Comparison of ENCODE assay signal across 15 cellular contexts in genomic region chr6:17574871-17575560, GRCh38. TPM values are rescaled to one million over a fixed set of nuclear protein-coding genes. Genes with fewer than 3 reads are reported as not detected.
DNase-seq lines count a peak whose midpoint lies in the region; TF ChIP-seq lines count a peak whose summit lies in the region.
"Had no signal": no experiment of that assay in that cellular context is flagged by ENCODE, and none has a peak within 500 bp of the region (broad histone marks: within the 10 kb centered on the region; RNA-seq: fewer than 3 reads in every experiment).

No MANE protein-coding gene starts in this region.

- POLR2A ChIA-PET in A673 (lab: Charles Lee; ENCODE audit: low non-redundant PET), result interaction anchor here (0.5 to 0.6 kb wide), 2 partner anchors 37 to 250 kb away, joined by 3 read pairs; no protein-coding TSS in a partner anchor

- intact Hi-C loops in A673 (cut with micrococcal nuclease; ENCODE audit: unreplicated experiment), result no loop called here

- in situ Hi-C loops in GM13977 (cut with MboI; ENCODE audit: low pct_unique_long_range_greater_than_20kb, low sequenced_read_pairs, unreplicated experiment), result loop anchor here (25.0 kb wide), 2 partner anchors 237 to 413 kb away; no protein-coding TSS in a partner anchor

- H3K9me3 ChIP-seq in A673 (ENCODE audit: low read depth, low read length, poor library complexity, severe bottlenecking), result peaks cover 6% of the 10 kb centered on the region

- TF ChIP-seq CTCF in AG09319 (IDR thresholded peaks at IDR 0.05; ENCODE audit: low read depth, low read length) (no peak), LNCaP clone FGC (IDR thresholded peaks at IDR 0.05; ENCODE audit: control insufficient read depth, extremely low read depth, insufficient read depth) (no peak), A673 (conservative IDR thresholded peaks at IDR 0.05; ENCODE audit: low read depth, low read length) (no peak), GM13977 (IDR thresholded peaks at IDR 0.05; ENCODE audit: extremely low read depth, insufficient read depth, missing control alignments) (no peak)

- CTCF ChIA-PET in A673 (lab: Charles Lee), result interaction anchor here (0.6 kb wide), 1 partner anchor 1996 kb away, joined by 3 read pairs; no protein-coding TSS in a partner anchor

- no TSS peak for BruUV-seq in A673 (replicated peaks; lab: Mats Ljungman, UMichigan)

- H3K4me3 ChIP-seq in LNCaP clone FGC (ENCODE audit: low read depth, low read length) (no peak overlapping the region), A673 (ENCODE audit: low read depth, low read length, poor library complexity, severe bottlenecking) (no peak overlapping the region)
- H3K4me3 ChIP-seq: upper lobe of right lung had no signal

- no peaks in the 10 kb centered on the region for H3K36me3 ChIP-seq in A673 (ENCODE audit: insufficient read depth, low read length, poor library complexity, severe bottlenecking)
- H3K36me3 ChIP-seq: upper lobe of right lung had no signal

- H3K4me1 ChIP-seq in A673 (ENCODE audit: insufficient read depth, low read length, poor library complexity, severe bottlenecking), result no peaks in the 10 kb centered on the region
- H3K4me1 ChIP-seq: upper lobe of right lung had no signal

- H3K27ac ChIP-seq in A673 (ENCODE audit: low read depth, low read length, poor library complexity, severe bottlenecking), result no peak overlapping the region
- H3K27ac ChIP-seq: upper lobe of right lung had no signal

- DNase-seq in AG09319 (ENCODE audit: extremely low read depth, low read depth) (peak; percentile 55), LNCaP clone FGC (ENCODE audit: low read depth) (peak; percentile 39), dedifferentiated amniotic fluid mesenchymal stem cell (ENCODE audit: extremely low spot score) (peak; percentile 78), myocyte (ENCODE audit: low read depth) (peak; percentile 40), C1 segment of cervical spinal cord (lab: John Stamatoyannopoulos, UW) (no peak), A673 (ENCODE audit: low spot score) (no peak), GM13977 (ENCODE audit: low spot score) (no peak)
- DNase-seq in stimulated activated CD4-positive, alpha-beta T cell treated with anti-CD3 and anti-CD28 coated beads, Interleukin-4, amount 100 ng/mL, for 1 hour, result no peak
- DNase-seq: activated naive CD4-positive, alpha-beta T cell treated with anti-CD3 and anti-CD28 coated beads, Interleukin-2, amount 10 ng/mL, durations not matched to agents 7 days and 5 days; foreskin melanocyte; NCI-H1092 treated with DMSO at 0.1 percent for 48 hours; NCI-H2227 treated with DMSO at 0.1 percent for 48 hours; stimulated activated CD4-positive, alpha-beta T cell treated with anti-CD3 and anti-CD28 coated beads, Interleukin-1b, Interleukin-23, amount 100 ng/mL, for 48 hours; SW 1271; upper lobe of right lung had no signal

- no peaks in the 10 kb centered on the region for H3K27me3 ChIP-seq in A673 (replicated peaks; ENCODE audit: insufficient read depth, low read depth, low read length, poor library complexity)
- H3K27me3 ChIP-seq: upper lobe of right lung had no signal

RNA-seq across cellular contexts. Expression of gene FAM8A1, which starts 25.1 kb away (rescaled TPM):
- total RNA-seq in myocyte (25.7 and 28.1 TPM in 2 replicates), A673 (2021) (15.7 and 16.2 TPM in 2 replicates)
- 15.6 TPM for polyA plus RNA-seq in myocyte (2012)

Comparison
In these comparisons a context has a peak if more than half of its experiments do, and no peak if none do; other contexts are left out.
1. DNase-seq: peak in AG09319 (single experiment), LNCaP clone FGC (single experiment), dedifferentiated amniotic fluid mesenchymal stem cell (single experiment) and myocyte (single experiment); none in C1 segment of cervical spinal cord (0 of 14), stimulated activated CD4-positive, alpha-beta T cell treated with anti-CD3 and anti-CD28 coated beads, Interleukin-4, amount 100 ng/mL, for 1 hour (single experiment), A673 (single experiment) and GM13977 (single experiment).